In genomic region chr14:51302319-51303030, GRCh38 we compare ENCODE assay signal across 14 cellular contexts.
DNase-seq lines count a peak whose midpoint lies in the region; ATAC-seq and TF ChIP-seq lines count a peak whose summit lies in the region.
"Had no signal": no experiment of that assay in that cellular context is flagged by ENCODE, and none has a peak within 500 bp of the region (broad histone marks: within the 10 kb centered on the region; RNA-seq: fewer than 3 reads in every experiment).

No MANE protein-coding gene starts in this region.

- H3K27ac Mint-ChIP-seq in activated CD4-positive, alpha-beta T cell treated with anti-CD3 and anti-CD28 coated beads for 36 hours, result no peak overlapping the region
- H3K27ac Mint-ChIP-seq: naive thymus-derived CD4-positive, alpha-beta T cell had no signal

- CTCF ChIA-PET in activated CD4-positive, alpha-beta T cell treated with anti-CD3 and anti-CD28 coated beads for 36 hours (lab: Charles Lee), result interaction anchor here (0.7 kb wide), 1 partner anchor 526 kb away, joined by 3 read pairs; no protein-coding TSS in a partner anchor

- H3K4me3 ChIP-seq in epithelial cell of proximal tubule (ENCODE audit: low read depth, low read length), result no peak overlapping the region
- H3K4me3 ChIP-seq: upper lobe of left lung had no signal

- DNase-seq in AG08395 (ENCODE audit: low spot score), result peak; percentile 14
- peak; percentile 48 for DNase-seq in HK-2 (ENCODE audit: unreplicated experiment)
- peak; percentile 19 to 51 for DNase-seq in NCI-H446 (lab: John Stamatoyannopoulos, UW)
- peak; percentile 41 for DNase-seq in epithelial cell of proximal tubule (ENCODE audit: low read depth)
- DNase-seq in activated CD4-positive, alpha-beta T cell treated with anti-CD3 and anti-CD28 coated beads for 36 hours, result no peak
- DNase-seq in SKM-1 (lab: John Stamatoyannopoulos, UW; ENCODE audit: unreplicated experiment), result no peak
- DNase-seq in NCI-H226, result no peak
- DNase-seq: activated T-cell treated with anti-CD3 and anti-CD28 coated beads, Interleukin-2, amount 50 U/mL, for 48 hours; naive thymus-derived CD4-positive, alpha-beta T cell; upper lobe of left lung; WERI-Rb-1 had no signal

- H3K9me3 Mint-ChIP-seq in activated CD4-positive, alpha-beta T cell treated with anti-CD3 and anti-CD28 coated beads for 36 hours (ENCODE audit: low read depth), result no peaks in the 10 kb centered on the region

- no peak for ATAC-seq in activated CD4-positive, alpha-beta T cell treated with anti-CD3 and anti-CD28 coated beads for 36 hours
- no peak for ATAC-seq in GM21528 (IDR thresholded peaks at IDR 0.05; ENCODE audit: low FRiP score, unreplicated experiment)
- ATAC-seq: esophagus mucosa; naive thymus-derived CD4-positive, alpha-beta T cell; Panc1 had no signal

- H3K27me3 Mint-ChIP-seq in activated CD4-positive, alpha-beta T cell treated with anti-CD3 and anti-CD28 coated beads for 36 hours, result peaks cover 8% of the 10 kb centered on the region
- H3K27me3 Mint-ChIP-seq: naive thymus-derived CD4-positive, alpha-beta T cell had no signal

- H3K36me3 Mint-ChIP-seq in activated CD4-positive, alpha-beta T cell treated with anti-CD3 and anti-CD28 coated beads for 36 hours (ENCODE audit: low read depth), result no peaks in the 10 kb centered on the region

- H3K4me3 Mint-ChIP-seq in activated CD4-positive, alpha-beta T cell treated with anti-CD3 and anti-CD28 coated beads for 36 hours, result no peak overlapping the region

- no peak for TF ChIP-seq CTCF in epithelial cell of proximal tubule (conservative IDR thresholded peaks at IDR 0.05; ENCODE audit: low read depth, low read length)

- peaks cover 22% of the 10 kb centered on the region for H3K4me1 Mint-ChIP-seq in activated CD4-positive, alpha-beta T cell treated with anti-CD3 and anti-CD28 coated beads for 36 hours

- POLR2A ChIA-PET in activated CD4-positive, alpha-beta T cell treated with anti-CD3 and anti-CD28 coated beads for 36 hours (lab: Charles Lee), result no interaction called here

- intact Hi-C loops in activated CD4-positive, alpha-beta T cell treated with anti-CD3 and anti-CD28 coated beads for 36 hours (cut with DNase I, micrococcal nuclease), result no loop called here

Comparison
In these comparisons a context has a peak if more than half of its experiments do, and no peak if none do; other contexts are left out.
1. DNase-seq: peak in AG08395 (single experiment), HK-2 (single experiment), NCI-H446 (2 of 2) and epithelial cell of proximal tubule (single experiment); none in activated CD4-positive, alpha-beta T cell treated with anti-CD3 and anti-CD28 coated beads for 36 hours (single experiment), SKM-1 (single experiment) and NCI-H226 (single experiment).